Comparison of ENCODE assay signal across 27 cellular contexts in genomic region chr12:106427917-106428316, GRCh38.
"Had no signal": no experiment of that assay in that cellular context is flagged by ENCODE, and none has a peak within 500 bp of the region (broad histone marks: within the 10 kb centered on the region; RNA-seq: fewer than 3 reads in every experiment).

No MANE protein-coding gene starts in this region.

- H3K9me3 Mint-ChIP-seq: activated T-cell treated with anti-CD3 and anti-CD28 coated beads, Interleukin-2, amount 50 U/mL, for 72 hours; nephron progenitor cell; stimulated activated memory B cell treated with anti-CD40 and anti-IgM and Interleukin-4, amounts not matched to agents 10 μg/mL and 1 μg/mL and 100 μg/mL, for 72 hours; stimulated activated naive CD8-positive, alpha-beta T cell treated with anti-CD3 and anti-CD28 coated beads, Interleukin-15, amount 100 ng/mL, for 72 hours had no signal

- H3K36me3 ChIP-seq: adrenal gland, ovary, sigmoid colon, suprapubic skin had no signal

- DNase-seq: activated CD4-positive, alpha-beta T cell treated with anti-CD3 and anti-CD28 coated beads for 4 hours; activated CD4-positive, alpha-beta T cell treated with anti-CD3 and anti-CD28 coated beads, Interleukin-2, amount 50 U/mL, for 4 hours; activated naive CD4-positive, alpha-beta T cell; activated T-cell treated with anti-CD3 and anti-CD28 coated beads for 4 hours; activated T-cell treated with anti-CD3 and anti-CD28 coated beads, Interleukin-2, amount 50 U/mL, for 72 hours; aorta; brain microvascular endothelial cell; central memory CD4-positive, alpha-beta T cell; foreskin keratinocyte; nephron progenitor cell; retina; sigmoid colon; stimulated activated CD4-positive, alpha-beta T cell treated with anti-CD3 and anti-CD28 coated beads, Interleukin-1b, Interleukin-23, amount 100 ng/mL, for 48 hours; stimulated activated CD4-positive, alpha-beta T cell treated with anti-CD3 and anti-CD28 coated beads, Interleukin-4, amount 100 ng/mL, for 4 hours; stimulated activated CD8-positive, alpha-beta memory T cell treated with anti-CD3 and anti-CD28 coated beads, Interleukin-4, amount 100 ng/mL, for 48 hours; stimulated activated naive CD8-positive, alpha-beta T cell treated with anti-CD3 and anti-CD28 coated beads, Interleukin-15, amount 100 ng/mL, for 72 hours had no signal

- H3K4me3 Mint-ChIP-seq: activated naive CD8-positive, alpha-beta T cell; activated T-cell treated with anti-CD3 and anti-CD28 coated beads, Interleukin-2, amount 50 U/mL, for 72 hours; nephron progenitor cell; stimulated activated memory B cell treated with anti-CD40 and anti-IgM and Interleukin-4, amounts not matched to agents 10 μg/mL and 1 μg/mL and 100 μg/mL, for 72 hours; stimulated activated naive CD8-positive, alpha-beta T cell treated with anti-CD3 and anti-CD28 coated beads, Interleukin-15, amount 100 ng/mL, for 72 hours had no signal

- H3K27ac ChIP-seq: brain microvascular endothelial cell, foreskin keratinocyte, neutrophil, ovary, suprapubic skin, VCaP had no signal

- H3K27me3 Mint-ChIP-seq: activated naive CD8-positive, alpha-beta T cell; progenitor cell of endocrine pancreas; stimulated activated memory B cell treated with anti-CD40 and anti-IgM and Interleukin-4, amounts not matched to agents 10 μg/mL and 1 μg/mL and 100 μg/mL, for 72 hours; stimulated activated naive CD8-positive, alpha-beta T cell treated with anti-CD3 and anti-CD28 coated beads, Interleukin-15, amount 100 ng/mL, for 72 hours had no signal

- H3K4me1 ChIP-seq: foreskin keratinocyte, suprapubic skin had no signal

- H3K27me3 ChIP-seq: adrenal gland, brain microvascular endothelial cell, foreskin keratinocyte, neutrophil, ovary, sigmoid colon, suprapubic skin, tibial nerve had no signal

- H3K9me3 ChIP-seq: adrenal gland, neutrophil, ovary, sigmoid colon, suprapubic skin, tibial nerve had no signal

- H3K4me3 ChIP-seq: adrenal gland, ovary, sigmoid colon, smooth muscle cell, suprapubic skin, tibial nerve had no signal

- H3K4me1 Mint-ChIP-seq: nephron progenitor cell; stimulated activated memory B cell treated with anti-CD40 and anti-IgM and Interleukin-4, amounts not matched to agents 10 μg/mL and 1 μg/mL and 100 μg/mL, for 72 hours; stimulated activated naive CD8-positive, alpha-beta T cell treated with anti-CD3 and anti-CD28 coated beads, Interleukin-15, amount 100 ng/mL, for 72 hours had no signal

- ATAC-seq: activated T-cell treated with anti-CD3 and anti-CD28 coated beads, Interleukin-2, amount 50 U/mL, for 72 hours; esophagus mucosa; foreskin keratinocyte; stimulated activated memory B cell treated with anti-CD40 and anti-IgM and Interleukin-4, amounts not matched to agents 10 μg/mL and 1 μg/mL and 100 μg/mL, for 72 hours; stimulated activated naive CD8-positive, alpha-beta T cell treated with anti-CD3 and anti-CD28 coated beads, Interleukin-15, amount 100 ng/mL, for 72 hours had no signal

- H3K27ac Mint-ChIP-seq: activated naive CD8-positive, alpha-beta T cell; activated T-cell treated with anti-CD3 and anti-CD28 coated beads, Interleukin-2, amount 50 U/mL, for 72 hours; nephron progenitor cell; progenitor cell of endocrine pancreas; stimulated activated memory B cell treated with anti-CD40 and anti-IgM and Interleukin-4, amounts not matched to agents 10 μg/mL and 1 μg/mL and 100 μg/mL, for 72 hours; stimulated activated naive CD8-positive, alpha-beta T cell treated with anti-CD3 and anti-CD28 coated beads, Interleukin-15, amount 100 ng/mL, for 72 hours had no signal
